In genomic region chr13:110044521-110045200, GRCh38 we compare ENCODE assay signal across 15 cellular contexts.
DNase-seq lines count a peak whose midpoint lies in the region; ATAC-seq and TF ChIP-seq lines count a peak whose summit lies in the region.
"Had no signal": no experiment of that assay in that cellular context is flagged by ENCODE, and none has a peak within 500 bp of the region (broad histone marks: within the 10 kb centered on the region; RNA-seq: fewer than 3 reads in every experiment).

No MANE protein-coding gene starts in this region.

- no peak overlapping the region for H3K4me3 Mint-ChIP-seq in GM23338
- H3K4me3 Mint-ChIP-seq: stimulated activated naive CD8-positive, alpha-beta T cell treated with anti-CD3 and anti-CD28 coated beads, Interleukin-15, Interleukin-2, amounts not matched to agents 100 ng/mL and 50 ng/mL, for 24 hours; T-helper 17 cell had no signal

- H3K4me2 ChIP-seq in GM23338 = peak overlapping the region; percentile 15; the same call in 1 of the 2 replicates

- no peaks in the 10 kb centered on the region for H3K36me3 Mint-ChIP-seq in GM23338 (ENCODE audit: low read depth)

- peaks cover 2% of the 10 kb centered on the region; the same call in 2 of the 3 replicates for H3K9me3 Mint-ChIP-seq in GM23338

- peaks cover 28% of the 10 kb centered on the region for H3K4me1 Mint-ChIP-seq in GM23338
- H3K4me1 Mint-ChIP-seq: T-helper 17 cell had no signal

- peak; percentile 65 for DNase-seq in AG08395 (ENCODE audit: low spot score)
- DNase-seq in GM23338 (ENCODE audit: low spot score) = peak; percentile 44
- peak; percentile 5 for DNase-seq in adipocyte (ENCODE audit: low read depth)
- DNase-seq in iris pigment epithelial cell (ENCODE audit: low read depth) = peak; percentile 42
- DNase-seq in pons (ENCODE audit: low spot score) = no peak
- DNase-seq: activated CD4-positive, alpha-beta T cell treated with anti-CD3 and anti-CD28 coated beads, Interleukin-2, amount 50 U/mL, for 4 hours; NCI-H2081 treated with DMSO at 0.1 percent for 48 hours; T-helper 17 cell had no signal

- H3K27me3 ChIP-seq in GM23338 (ENCODE audit: insufficient read depth) (no peaks in the 10 kb centered on the region), adipocyte (replicated peaks; ENCODE audit: control insufficient read depth, insufficient read depth, low read length) (no peaks in the 10 kb centered on the region)

- H4K20me1 ChIP-seq in GM23338 (replicated peaks; ENCODE audit: insufficient read depth) = no peaks in the 10 kb centered on the region

- H3K4me3 ChIP-seq in GM23338 (no peak overlapping the region), adipocyte (ENCODE audit: low read length) (peak overlapping the region; percentile 70)

- no peaks in the 10 kb centered on the region for H3F3A ChIP-seq in GM23338 (replicated peaks; ENCODE audit: low read depth)

- H3K4me1 ChIP-seq in GM23338 (ENCODE audit: insufficient read depth) (peaks cover 6% of the 10 kb centered on the region; the same call in 1 of the 2 replicates), adipocyte (ENCODE audit: control insufficient read depth, insufficient read depth, low read length) (peaks cover 33% of the 10 kb centered on the region)

- H3K79me2 ChIP-seq in GM23338 (replicated peaks; ENCODE audit: insufficient read depth) = no peaks in the 10 kb centered on the region

- no peaks in the 10 kb centered on the region for H3K9me2 ChIP-seq in GM23338 (ENCODE audit: insufficient read depth)

- H3K27me3 Mint-ChIP-seq in GM23338 (ENCODE audit: insufficient read depth, low read depth, poor library complexity) = no peaks in the 10 kb centered on the region

- H3K9ac ChIP-seq in adipocyte (ENCODE audit: low read length) = peak overlapping the region; percentile 76

- no peaks in the 10 kb centered on the region for H3K36me3 ChIP-seq in GM23338 (ENCODE audit: insufficient read depth)
- no peaks in the 10 kb centered on the region for H3K36me3 ChIP-seq in adipocyte (ENCODE audit: control insufficient read depth, insufficient read depth, low read length, severe bottlenecking)

- peak; percentile 84 for ATAC-seq in GM23338
- no peak for ATAC-seq in HG02678 (IDR thresholded peaks at IDR 0.05; ENCODE audit: unreplicated experiment)
- no peak for ATAC-seq in GM18868 (IDR thresholded peaks at IDR 0.05; ENCODE audit: unreplicated experiment)
- no peak for ATAC-seq in GM18858 (IDR thresholded peaks at IDR 0.05; ENCODE audit: unreplicated experiment)
- ATAC-seq: Panc1, T-helper 17 cell had no signal

- H3K27ac ChIP-seq in GM23338 (ENCODE audit: low read depth) = no peak overlapping the region
- H3K27ac ChIP-seq: C4-2B, epithelial cell of prostate had no signal

- peak overlapping the region; percentile 0; the same call in 1 of the 2 replicates for H2AFZ ChIP-seq in GM23338

- TF ChIP-seq CTCF in GM23338 (conservative IDR thresholded peaks at IDR 0.05; ENCODE audit: low read depth in 2 of 2) = no peak

- H3K9me3 ChIP-seq in adipocyte (ENCODE audit: control insufficient read depth, low read length) = no peaks in the 10 kb centered on the region

- H3K27ac Mint-ChIP-seq in GM23338 = no peak overlapping the region
- H3K27ac Mint-ChIP-seq: stimulated activated naive CD8-positive, alpha-beta T cell treated with anti-CD3 and anti-CD28 coated beads, Interleukin-15, Interleukin-2, amounts not matched to agents 100 ng/mL and 50 ng/mL, for 24 hours; T-helper 17 cell had no signal

TF ChIP-seq in GM23338, 12 proteins besides CTCF, POLR2A, EP300 and RAD21 (continues in another document):
- no peak for TF ChIP-seq NANOG (IDR thresholded peaks at IDR 0.05; ENCODE audit: borderline replicate concordance)
- TF ChIP-seq REST (IDR thresholded peaks at IDR 0.05; ENCODE audit: unreplicated experiment) = no peak
- no peak for TF ChIP-seq ZNF462 (CRISPR knock-in tag; IDR thresholded peaks at IDR 0.05)
- TF ChIP-seq CREB1 (CRISPR knock-in tag; IDR thresholded peaks at IDR 0.05; ENCODE audit: low read depth) = no peak
- TF ChIP-seq ZNF331 (CRISPR knock-in tag; IDR thresholded peaks at IDR 0.05; ENCODE audit: low read depth) = no peak
